Comparison of ENCODE assay signal across 2 cellular contexts in the genomic region with DNA sequence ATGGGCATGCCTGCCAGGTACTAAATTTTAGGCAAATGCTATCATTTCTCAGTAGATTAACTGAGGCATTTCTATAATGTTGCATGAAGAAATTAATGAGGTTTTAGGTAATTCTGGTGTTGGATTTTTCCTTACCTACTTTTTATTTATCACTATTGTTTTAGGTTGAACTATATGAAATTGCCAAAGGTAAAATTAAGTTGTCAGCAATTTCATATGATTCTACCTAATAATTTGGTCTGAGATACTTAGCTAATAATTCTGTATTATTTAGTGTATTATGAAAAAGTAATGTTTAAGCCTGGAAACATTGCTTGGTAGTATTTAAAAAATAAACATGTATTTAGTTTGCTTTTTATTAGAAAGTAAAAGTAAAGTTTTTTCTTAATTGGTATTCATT.
TF ChIP-seq lines count a peak whose summit lies in the region.

No MANE protein-coding gene starts in this region.

TF ChIP-seq in A549, 52 proteins besides CTCF, POLR2A, EP300 and RAD21:
- TF ChIP-seq MAFK (IDR thresholded peaks at IDR 0.05; ENCODE audit: partially characterized antibody) = peak; percentile 56
- TF ChIP-seq, protein P1, sequence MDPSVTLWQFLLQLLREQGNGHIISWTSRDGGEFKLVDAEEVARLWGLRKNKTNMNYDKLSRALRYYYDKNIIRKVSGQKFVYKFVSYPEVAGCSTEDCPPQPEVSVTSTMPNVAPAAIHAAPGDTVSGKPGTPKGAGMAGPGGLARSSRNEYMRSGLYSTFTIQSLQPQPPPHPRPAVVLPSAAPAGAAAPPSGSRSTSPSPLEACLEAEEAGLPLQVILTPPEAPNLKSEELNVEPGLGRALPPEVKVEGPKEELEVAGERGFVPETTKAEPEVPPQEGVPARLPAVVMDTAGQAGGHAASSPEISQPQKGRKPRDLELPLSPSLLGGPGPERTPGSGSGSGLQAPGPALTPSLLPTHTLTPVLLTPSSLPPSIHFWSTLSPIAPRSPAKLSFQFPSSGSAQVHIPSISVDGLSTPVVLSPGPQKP (IDR thresholded peaks at IDR 0.05; ENCODE audit: low read depth, low read length) = no peak
TF ChIP-seq in A549: peak in this region for 1.

TF ChIP-seq in K562, 482 proteins besides CTCF, POLR2A, EP300 and RAD21:
- TF ChIP-seq MAFF (IDR thresholded peaks at IDR 0.05; ENCODE audit: low read length) = peak; percentile 7; the same call in 1 of the 2 replicates
- TF ChIP-seq, protein P2, sequence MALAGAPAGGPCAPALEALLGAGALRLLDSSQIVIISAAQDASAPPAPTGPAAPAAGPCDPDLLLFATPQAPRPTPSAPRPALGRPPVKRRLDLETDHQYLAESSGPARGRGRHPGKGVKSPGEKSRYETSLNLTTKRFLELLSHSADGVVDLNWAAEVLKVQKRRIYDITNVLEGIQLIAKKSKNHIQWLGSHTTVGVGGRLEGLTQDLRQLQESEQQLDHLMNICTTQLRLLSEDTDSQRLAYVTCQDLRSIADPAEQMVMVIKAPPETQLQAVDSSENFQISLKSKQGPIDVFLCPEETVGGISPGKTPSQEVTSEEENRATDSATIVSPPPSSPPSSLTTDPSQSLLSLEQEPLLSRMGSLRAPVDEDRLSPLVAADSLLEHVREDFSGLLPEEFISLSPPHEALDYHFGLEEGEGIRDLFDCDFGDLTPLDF (CRISPR knock-in tag; IDR thresholded peaks at IDR 0.05) = no peak
- TF ChIP-seq, protein P3, sequence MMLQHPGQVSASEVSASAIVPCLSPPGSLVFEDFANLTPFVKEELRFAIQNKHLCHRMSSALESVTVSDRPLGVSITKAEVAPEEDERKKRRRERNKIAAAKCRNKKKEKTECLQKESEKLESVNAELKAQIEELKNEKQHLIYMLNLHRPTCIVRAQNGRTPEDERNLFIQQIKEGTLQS (IDR thresholded peaks at IDR 0.05) = no peak
- TF ChIP-seq, protein P3 (CRISPR knock-in tag; conservative IDR thresholded peaks at IDR 0.05) = no peak
- TF ChIP-seq ZNF316 (IDR thresholded peaks at IDR 0.05) = peak; percentile 84
- TF ChIP-seq CEBPG (CRISPR knock-in tag; IDR thresholded peaks at IDR 0.05) = no peak
- 0 out of 4 replicates have a peak, but pooled peaks of 1 of the 2 experiments have one; percentile 17 for TF ChIP-seq CEBPG (tag; conservative IDR thresholded peaks at IDR 0.05 in 1 of 2, IDR thresholded peaks at IDR 0.05 in 1 of 2)
- TF ChIP-seq C11orf30 (IDR thresholded peaks at IDR 0.05; ENCODE audit: low read depth) = peak; percentile 58; the same call in 1 of the 2 replicates
- no peak for TF ChIP-seq SAFB (IDR thresholded peaks at IDR 0.05; ENCODE audit: borderline replicate concordance, low read depth, low read length)
